ENCODE assay signal across 30 cellular contexts in genomic region chr15:45320581-45320980, GRCh38. TPM values are rescaled to one million over a fixed set of nuclear protein-coding genes. Genes with fewer than 3 reads are reported as not detected.
A peak's percentile ranks its signal among the peaks of the same experiment; 100 is the strongest.
DNase-seq lines count a peak whose midpoint lies in the region; ATAC-seq and TF ChIP-seq lines count a peak whose summit lies in the region.
"Had no signal": no experiment of that assay in that cellular context is flagged by ENCODE, and none has a peak within 500 bp of the region (broad histone marks: within the 10 kb centered on the region; RNA-seq: fewer than 3 reads in every experiment).

No MANE protein-coding gene starts in this region.

- H3K9me3 ChIP-seq in PC-9 (ENCODE audit: insufficient read depth, low read depth) = no peaks in the 10 kb centered on the region
- H3K9me3 ChIP-seq: ascending aorta, SK-N-SH, thoracic aorta had no signal

- peak; percentile 16 to 59 for DNase-seq in PC-9
- DNase-seq in fibroblast of mammary gland (ENCODE audit: low read depth) = peak; percentile 5
- DNase-seq in renal cortical epithelial cell (ENCODE audit: low read depth) = peak; percentile 31
- DNase-seq in activated T-helper 1 cell treated with anti-CD3 and anti-CD28 coated beads, Interleukin-12 subunit alpha, Interleukin-12 subunit beta, Interleukin-2, Interleukin-4 antibody, amounts not matched to agents 30 ng/mL and 10 ng/mL and 1 ng/mL, durations not matched to agents 14 hours and 24 hours and 36 hours (ENCODE audit: low spot score) = no peak
- DNase-seq in activated T-cell treated with anti-CD3 and anti-CD28 coated beads, Interleukin-2, amount 50 U/mL, for 72 hours = no peak
- DNase-seq: ACHN; activated CD4-positive, alpha-beta T cell treated with anti-CD3 and anti-CD28 coated beads for 1 hour; activated CD8-positive, alpha-beta T cell treated with anti-CD3 and anti-CD28 coated beads, Interleukin-2, amount 10 ng/mL, durations not matched to agents 7 days and 5 days; activated gamma-delta T cell; activated naive CD8-positive, alpha-beta T cell treated with anti-CD3 and anti-CD28 coated beads, Interleukin-2, amount 10 ng/mL, durations not matched to agents 7 days and 5 days; DMS79; GF-D8; hypothalamus; left ventricle myocardium superior; midbrain; naive thymus-derived CD8-positive, alpha-beta T cell; NCI-H1092 treated with DMSO at 0.1 percent for 48 hours; NCI-H1930; NCI-H526; occipital lobe; SK-N-SH; T-helper 17 cell had no signal

- 0 out of 2 replicates have a peak, but pooled peaks cover 6% of the 10 kb centered on the region for H3F3A ChIP-seq in PC-9 (ENCODE audit: insufficient read depth, low read depth)

- no TSS peak for BruUV-seq in PC-9 (replicated peaks; lab: Mats Ljungman, UMichigan)

- H3K36me3 Mint-ChIP-seq in activated T-helper 1 cell treated with anti-CD3 and anti-CD28 coated beads, Interleukin-12 subunit alpha, Interleukin-12 subunit beta, Interleukin-2, Interleukin-4 antibody, amounts not matched to agents 30 ng/mL and 10 ng/mL and 1 ng/mL, durations not matched to agents 14 hours and 24 hours and 36 hours (ENCODE audit: low read depth) = no peaks in the 10 kb centered on the region
- no peaks in the 10 kb centered on the region for H3K36me3 Mint-ChIP-seq in activated T-cell treated with anti-CD3 and anti-CD28 coated beads, Interleukin-2, amount 50 U/mL, for 72 hours (ENCODE audit: insufficient read depth in 2 of 2)
- H3K36me3 Mint-ChIP-seq: activated naive CD8-positive, alpha-beta T cell treated with anti-CD3 and anti-CD28 coated beads, Interleukin-2, amount 10 ng/mL, durations not matched to agents 7 days and 5 days; naive thymus-derived CD8-positive, alpha-beta T cell had no signal

- no peak overlapping the region for H3K27ac ChIP-seq in PC-9
- H3K27ac ChIP-seq: ascending aorta, thoracic aorta had no signal

- H2AFZ ChIP-seq in PC-9 = no peak overlapping the region

- ATAC-seq in GM19463 (IDR thresholded peaks at IDR 0.05; ENCODE audit: unreplicated experiment) = peak; percentile 57
- ATAC-seq in GM18870 (IDR thresholded peaks at IDR 0.05; ENCODE audit: unreplicated experiment) = no peak
- ATAC-seq in activated T-cell treated with anti-CD3 and anti-CD28 coated beads, Interleukin-2, amount 50 U/mL, for 72 hours (replicated peaks in 1 of 2) = no peak
- ATAC-seq: activated CD8-positive, alpha-beta T cell treated with anti-CD3 and anti-CD28 coated beads, Interleukin-2, amount 10 ng/mL, durations not matched to agents 7 days and 5 days; left ventricle myocardium superior; naive thymus-derived CD8-positive, alpha-beta T cell; T-helper 17 cell had no signal

- H3K4me2 ChIP-seq in PC-9 = no peak overlapping the region
- H3K4me2 ChIP-seq: SK-N-SH had no signal

- peaks cover 2% of the 10 kb centered on the region for H3K27me3 Mint-ChIP-seq in activated T-helper 1 cell treated with anti-CD3 and anti-CD28 coated beads, Interleukin-12 subunit alpha, Interleukin-12 subunit beta, Interleukin-2, Interleukin-4 antibody, amounts not matched to agents 30 ng/mL and 10 ng/mL and 1 ng/mL, durations not matched to agents 14 hours and 24 hours and 36 hours (ENCODE audit: insufficient read depth)
- peaks cover 7% of the 10 kb centered on the region for H3K27me3 Mint-ChIP-seq in activated T-cell treated with anti-CD3 and anti-CD28 coated beads, Interleukin-2, amount 50 U/mL, for 72 hours (ENCODE audit: low read depth)

- no peaks in the 10 kb centered on the region for H3K4me1 Mint-ChIP-seq in activated T-helper 1 cell treated with anti-CD3 and anti-CD28 coated beads, Interleukin-12 subunit alpha, Interleukin-12 subunit beta, Interleukin-2, Interleukin-4 antibody, amounts not matched to agents 30 ng/mL and 10 ng/mL and 1 ng/mL, durations not matched to agents 14 hours and 24 hours and 36 hours (ENCODE audit: low read depth)
- no peaks in the 10 kb centered on the region for H3K4me1 Mint-ChIP-seq in activated T-cell treated with anti-CD3 and anti-CD28 coated beads, Interleukin-2, amount 50 U/mL, for 72 hours (ENCODE audit: low read depth)
- H3K4me1 Mint-ChIP-seq: central memory CD8-positive, alpha-beta T cell; IgD-negative memory B cell; naive thymus-derived CD8-positive, alpha-beta T cell; T-helper 17 cell had no signal

- H3K79me2 ChIP-seq in PC-9 (ENCODE audit: low read depth) = no peaks in the 10 kb centered on the region

- H3K4me3 Mint-ChIP-seq in activated T-helper 1 cell treated with anti-CD3 and anti-CD28 coated beads, Interleukin-12 subunit alpha, Interleukin-12 subunit beta, Interleukin-2, Interleukin-4 antibody, amounts not matched to agents 30 ng/mL and 10 ng/mL and 1 ng/mL, durations not matched to agents 14 hours and 24 hours and 36 hours = no peak overlapping the region
- no peak overlapping the region for H3K4me3 Mint-ChIP-seq in activated T-cell treated with anti-CD3 and anti-CD28 coated beads, Interleukin-2, amount 50 U/mL, for 72 hours
- H3K4me3 Mint-ChIP-seq: activated CD8-positive, alpha-beta T cell treated with anti-CD3 and anti-CD28 coated beads, Interleukin-2, amount 10 ng/mL, durations not matched to agents 7 days and 5 days; activated naive CD8-positive, alpha-beta T cell treated with anti-CD3 and anti-CD28 coated beads, Interleukin-2, amount 10 ng/mL, durations not matched to agents 7 days and 5 days; central memory CD8-positive, alpha-beta T cell; dendritic cell treated with granulocyte-macrophage colony-stimulating factor and Interleukin-4, amounts not matched to agents 40 ng/mL and 50 ng/mL, for 4 days; IgD-negative memory B cell; naive thymus-derived CD8-positive, alpha-beta T cell; stimulated activated naive CD8-positive, alpha-beta T cell treated with anti-CD3 and anti-CD28 coated beads, Interleukin-15, Interleukin-2, amounts not matched to agents 100 ng/mL and 50 ng/mL, for 24 hours; T-helper 17 cell had no signal

- POLR2A ChIA-PET in PC-9 (lab: Charles Lee; ENCODE audit: unreplicated experiment) = no interaction called here

- no peaks in the 10 kb centered on the region for H3K27me3 ChIP-seq in PC-9 (ENCODE audit: insufficient read depth, low read depth)
- H3K27me3 ChIP-seq: ascending aorta had no signal

- H3K4me1 ChIP-seq in PC-9 (replicated peaks; ENCODE audit: insufficient read depth) = no peaks in the 10 kb centered on the region
- H3K4me1 ChIP-seq: ascending aorta had no signal

- H3K9me2 ChIP-seq in PC-9 (ENCODE audit: insufficient read depth) = no peaks in the 10 kb centered on the region
- H3K9me2 ChIP-seq: SK-N-SH had no signal

- intact Hi-C loops in PC-9 (cut with micrococcal nuclease; ENCODE audit: unreplicated experiment) = no loop called here
- intact Hi-C loops in activated T-helper 1 cell treated with anti-CD3 and anti-CD28 coated beads, Interleukin-12 subunit alpha, Interleukin-12 subunit beta, Interleukin-2, Interleukin-4 antibody, amounts not matched to agents 30 ng/mL and 10 ng/mL and 1 ng/mL, durations not matched to agents 14 hours and 24 hours and 36 hours (cut with micrococcal nuclease) = no loop called here

- TF ChIP-seq CTCF in PC-9 (conservative IDR thresholded peaks at IDR 0.05) = no peak
- no peak for TF ChIP-seq CTCF in fibroblast of mammary gland (conservative IDR thresholded peaks at IDR 0.05; ENCODE audit: control insufficient read depth, insufficient read depth, low read depth, low read length)

- H4K20me1 ChIP-seq in PC-9 (ENCODE audit: insufficient read depth) = no peaks in the 10 kb centered on the region

- H3K4me3 ChIP-seq in PC-9 (no peak overlapping the region), fibroblast of mammary gland (ENCODE audit: control insufficient read depth, low read depth, low read length) (no peak overlapping the region)
- H3K4me3 ChIP-seq: ascending aorta, thoracic aorta had no signal

- no peaks in the 10 kb centered on the region for H3K36me3 ChIP-seq in PC-9 (ENCODE audit: low read depth)
- H3K36me3 ChIP-seq: ascending aorta, thoracic aorta had no signal

- H3K9me3 Mint-ChIP-seq in activated T-helper 1 cell treated with anti-CD3 and anti-CD28 coated beads, Interleukin-12 subunit alpha, Interleukin-12 subunit beta, Interleukin-2, Interleukin-4 antibody, amounts not matched to agents 30 ng/mL and 10 ng/mL and 1 ng/mL, durations not matched to agents 14 hours and 24 hours and 36 hours = no peaks in the 10 kb centered on the region
- H3K9me3 Mint-ChIP-seq in activated T-cell treated with anti-CD3 and anti-CD28 coated beads, Interleukin-2, amount 50 U/mL, for 72 hours = no peaks in the 10 kb centered on the region
- H3K9me3 Mint-ChIP-seq: activated naive CD8-positive, alpha-beta T cell treated with anti-CD3 and anti-CD28 coated beads, Interleukin-2, amount 10 ng/mL, durations not matched to agents 7 days and 5 days; central memory CD8-positive, alpha-beta T cell; dendritic cell treated with granulocyte-macrophage colony-stimulating factor and Interleukin-4, amounts not matched to agents 40 ng/mL and 50 ng/mL, for 4 days; naive thymus-derived CD8-positive, alpha-beta T cell; stimulated activated naive CD8-positive, alpha-beta T cell treated with anti-CD3 and anti-CD28 coated beads, Interleukin-15, Interleukin-2, amounts not matched to agents 100 ng/mL and 50 ng/mL, for 24 hours had no signal

- no peak overlapping the region for H3K27ac Mint-ChIP-seq in activated T-helper 1 cell treated with anti-CD3 and anti-CD28 coated beads, Interleukin-12 subunit alpha, Interleukin-12 subunit beta, Interleukin-2, Interleukin-4 antibody, amounts not matched to agents 30 ng/mL and 10 ng/mL and 1 ng/mL, durations not matched to agents 14 hours and 24 hours and 36 hours
- no peak overlapping the region for H3K27ac Mint-ChIP-seq in activated T-cell treated with anti-CD3 and anti-CD28 coated beads, Interleukin-2, amount 50 U/mL, for 72 hours
- H3K27ac Mint-ChIP-seq: activated CD8-positive, alpha-beta T cell treated with anti-CD3 and anti-CD28 coated beads, Interleukin-2, amount 10 ng/mL, durations not matched to agents 7 days and 5 days; activated naive CD8-positive, alpha-beta T cell treated with anti-CD3 and anti-CD28 coated beads, Interleukin-2, amount 10 ng/mL, durations not matched to agents 7 days and 5 days; dendritic cell treated with granulocyte-macrophage colony-stimulating factor and Interleukin-4, amounts not matched to agents 40 ng/mL and 50 ng/mL, for 4 days; stimulated activated naive CD8-positive, alpha-beta T cell treated with anti-CD3 and anti-CD28 coated beads, Interleukin-15, Interleukin-2, amounts not matched to agents 100 ng/mL and 50 ng/mL, for 24 hours; T-helper 17 cell had no signal

- CTCF ChIA-PET in PC-9 (lab: Charles Lee) = no interaction called here

RNA-seq across cellular contexts. Expression of gene GATM, which starts 57.8 kb away (rescaled TPM):
- total RNA-seq in PC-9 (2021) = 9.8 and 10.0 TPM in 2 replicates
- 1.3 and 6.1 TPM in 2 replicates for total RNA-seq in renal cortical epithelial cell
- total RNA-seq in activated T-helper 1 cell treated with anti-CD3 and anti-CD28 coated beads, Interleukin-12 subunit alpha, Interleukin-12 subunit beta, Interleukin-2, Interleukin-4 antibody, amounts not matched to agents 30 ng/mL and 10 ng/mL and 1 ng/mL, durations not matched to agents 14 hours and 24 hours and 36 hours = 0.86 and 1.0 TPM in 2 replicates
- total RNA-seq in activated T-cell treated with anti-CD3 and anti-CD28 coated beads, Interleukin-2, amount 50 U/mL, for 72 hours = 1 to 10 TPM; 1.2 to 3.3 TPM

Comparison
In these comparisons a context has a peak if more than half of its experiments do, and no peak if none do; other contexts are left out.
1. DNase-seq: peak in PC-9 (2 of 2), fibroblast of mammary gland (single experiment) and renal cortical epithelial cell (single experiment); none in activated T-helper 1 cell treated with anti-CD3 and anti-CD28 coated beads, Interleukin-12 subunit alpha, Interleukin-12 subunit beta, Interleukin-2, Interleukin-4 antibody, amounts not matched to agents 30 ng/mL and 10 ng/mL and 1 ng/mL, durations not matched to agents 14 hours and 24 hours and 36 hours (single experiment) and activated T-cell treated with anti-CD3 and anti-CD28 coated beads, Interleukin-2, amount 50 U/mL, for 72 hours (0 of 2).